Comparison of ENCODE assay signal across 23 cellular contexts in the genomic region with DNA sequence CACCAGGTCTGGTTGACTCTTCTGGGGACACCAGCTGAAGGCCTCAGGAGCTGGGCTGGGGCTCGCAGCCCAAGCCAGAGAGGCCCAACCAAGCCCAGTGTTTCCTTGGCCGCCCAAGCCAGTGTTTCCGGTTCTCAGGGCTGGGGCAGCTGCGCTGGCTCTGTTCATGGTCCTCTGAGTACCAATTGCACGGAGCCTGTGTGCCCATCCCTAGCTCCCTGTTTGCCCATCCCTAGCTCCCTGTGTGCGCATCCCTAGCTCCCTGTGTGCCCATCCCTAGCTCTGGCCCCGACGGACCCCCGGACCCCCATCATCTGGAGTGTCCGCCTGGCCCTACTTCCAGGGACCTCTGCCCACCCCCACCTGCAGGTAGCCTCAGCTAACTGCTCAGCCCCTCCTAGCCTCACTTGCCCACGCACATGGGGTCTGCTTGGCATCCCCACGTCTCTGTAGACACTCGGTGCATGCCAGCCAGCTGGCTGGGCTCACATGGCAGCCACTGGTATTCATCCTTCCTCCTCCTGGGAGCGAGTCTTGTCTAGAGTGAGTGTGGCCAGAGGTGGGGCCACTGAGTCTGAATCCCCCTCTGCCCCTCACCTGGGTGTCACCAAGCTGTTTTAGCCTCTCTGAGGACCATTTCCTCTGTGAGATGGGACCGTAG.
DNase-seq lines count a peak whose midpoint lies in the region; ATAC-seq and TF ChIP-seq lines count a peak whose summit lies in the region.
"Had no signal": no experiment of that assay in that cellular context is flagged by ENCODE, and none has a peak within 500 bp of the region (broad histone marks: within the 10 kb centered on the region; RNA-seq: fewer than 3 reads in every experiment).

No MANE protein-coding gene starts in this region.

- H3K27ac ChIP-seq in HEK293 (ENCODE audit: extremely low read depth, low read depth, low read length): no peak overlapping the region
- H3K27ac ChIP-seq in esophagus muscularis mucosa (replicated peaks in 1 of 4): no peak overlapping the region
- no peak overlapping the region for H3K27ac ChIP-seq in sigmoid colon
- H3K27ac ChIP-seq: C4-2B, gastrocnemius medialis, HL-60, SK-N-MC had no signal

- TF ChIP-seq EP300 in esophagus muscularis mucosa (IDR thresholded peaks at IDR 0.05): no peak
- TF ChIP-seq EP300 in sigmoid colon (IDR thresholded peaks at IDR 0.05): no peak

- no peaks in the 10 kb centered on the region for H3K9me3 Mint-ChIP-seq in activated T-cell treated with anti-CD3 and anti-CD28 coated beads, Interleukin-2, amount 50 U/mL, for 4 hours
- H3K9me3 Mint-ChIP-seq: IgD-negative memory B cell, mesothelial cell of epicardium, nephron had no signal

- H3K4me3 ChIP-seq in HEK293 (ENCODE audit: low read depth, low read length) (no peak overlapping the region), esophagus muscularis mucosa (no peak overlapping the region), sigmoid colon (no peak overlapping the region)
- H3K4me3 ChIP-seq: gastrocnemius medialis, SK-N-MC had no signal

- no peak for TF ChIP-seq CTCF in HEK293 (tag by site-specific recombination; IDR thresholded peaks at IDR 0.05)
- TF ChIP-seq CTCF in esophagus muscularis mucosa (IDR thresholded peaks at IDR 0.05): no peak
- no peak for TF ChIP-seq CTCF in sigmoid colon (IDR thresholded peaks at IDR 0.05)

- H3K27me3 ChIP-seq in esophagus muscularis mucosa (peaks cover 0 to 5% (median 0%) of the 10 kb centered on the region in 4 donors), sigmoid colon (no peaks in the 10 kb centered on the region)

- intact Hi-C loops in esophagus muscularis mucosa (cut with DNase I) (no loop called here), sigmoid colon (cut with DNase I) (loop anchor here (10.0 kb wide), 2 partner anchors 281 to 319 kb away; a partner anchor contains a TSS)

- CTCF ChIA-PET in HEK293 (lab: Yijun Ruan, JAX): no interaction called here

- H3K4me1 Mint-ChIP-seq in activated T-cell treated with anti-CD3 and anti-CD28 coated beads, Interleukin-2, amount 50 U/mL, for 4 hours (ENCODE audit: low read depth): peaks cover 23% of the 10 kb centered on the region

- POLR2A ChIA-PET in HEK293 (lab: Yijun Ruan, JAX): no interaction called here

- H3K36me3 ChIP-seq in HEK293 (ENCODE audit: control insufficient read depth in 2 of 2, insufficient read depth in 1 of 2, low read length in 2 of 2): no peaks in the 10 kb centered on the region
- no peaks in the 10 kb centered on the region for H3K36me3 ChIP-seq in esophagus muscularis mucosa
- no peaks in the 10 kb centered on the region for H3K36me3 ChIP-seq in sigmoid colon
- H3K36me3 ChIP-seq: gastrocnemius medialis had no signal

- no peak for TF ChIP-seq POLR2A in esophagus muscularis mucosa (IDR thresholded peaks at IDR 0.05; ENCODE audit: low read depth)
- no peak for TF ChIP-seq POLR2A in sigmoid colon (IDR thresholded peaks at IDR 0.05)

- peak; percentile 8 to 11 for DNase-seq in activated T-cell treated with anti-CD3 and anti-CD28 coated beads, Interleukin-2, amount 50 U/mL, for 48 hours
- DNase-seq in activated T-cell treated with anti-CD3 and anti-CD28 coated beads, Interleukin-2, amount 50 U/mL, for 4 hours: no peak
- DNase-seq in esophagus muscularis mucosa (ENCODE audit: extremely low spot score): peak; percentile 90
- peak; percentile 55 for DNase-seq in sigmoid colon
- DNase-seq in foreskin melanocyte: no peak
- DNase-seq: dermis blood vessel endothelial cell, DMS53, HCEC 1CT, left cardiac atrium, MM.1S, NCI-H146, NCI-H226, T1000 had no signal

- WGBS in esophagus muscularis mucosa: 93% methylated on average over 9 of the region's 15 CpGs
- 85 to 95% methylated on average over 15 of the region's 15 CpGs for WGBS in sigmoid colon, 2 donors

- H3K4me3 Mint-ChIP-seq in activated T-cell treated with anti-CD3 and anti-CD28 coated beads, Interleukin-2, amount 50 U/mL, for 4 hours: no peak overlapping the region
- H3K4me3 Mint-ChIP-seq: mesothelial cell of epicardium, nephron had no signal

- no peaks in the 10 kb centered on the region for H3K4me1 ChIP-seq in HEK293 (ENCODE audit: control insufficient read depth, insufficient read depth, low read length)
- peaks cover 24 to 37% (median 30%) of the 10 kb centered on the region in 4 donors for H3K4me1 ChIP-seq in esophagus muscularis mucosa
- H3K4me1 ChIP-seq in sigmoid colon: peaks cover 0 to 33% (median 22%) of the 10 kb centered on the region in 4 donors

- H3K27me3 Mint-ChIP-seq in activated T-cell treated with anti-CD3 and anti-CD28 coated beads, Interleukin-2, amount 50 U/mL, for 4 hours (ENCODE audit: low read depth): no peaks in the 10 kb centered on the region
- H3K27me3 Mint-ChIP-seq: IgD-negative memory B cell had no signal

- ATAC-seq in activated T-cell treated with anti-CD3 and anti-CD28 coated beads, Interleukin-2, amount 50 U/mL, for 4 hours: no peak
- ATAC-seq in HG03439 (IDR thresholded peaks at IDR 0.05; ENCODE audit: unreplicated experiment) (no peak), HG02852 (IDR thresholded peaks at IDR 0.05; ENCODE audit: unreplicated experiment) (no peak)
- ATAC-seq: gastrocnemius medialis, left cardiac atrium had no signal

- H3K36me3 Mint-ChIP-seq in activated T-cell treated with anti-CD3 and anti-CD28 coated beads, Interleukin-2, amount 50 U/mL, for 4 hours (ENCODE audit: insufficient read depth): no peaks in the 10 kb centered on the region
- H3K36me3 Mint-ChIP-seq: IgD-negative memory B cell, mesothelial cell of epicardium had no signal

- H3K9me3 ChIP-seq in HEK293 (ENCODE audit: control insufficient read depth, insufficient read depth, low read depth, low read length) (no peaks in the 10 kb centered on the region), esophagus muscularis mucosa (no peaks in the 10 kb centered on the region), sigmoid colon (no peaks in the 10 kb centered on the region)
- H3K9me3 ChIP-seq: gastrocnemius medialis had no signal

TF ChIP-seq in HEK293, 187 proteins besides CTCF, POLR2A, EP300 and RAD21:
- TF ChIP-seq ZBTB7A (tag by site-specific recombination; IDR thresholded peaks at IDR 0.05; ENCODE audit: low read depth) (0 out of 2 replicates have a peak, but pooled peaks have one; percentile 34), ZBTB20 (tag by site-specific recombination; IDR thresholded peaks at IDR 0.05) (no peak)

Comparison
In these comparisons a context has a peak if more than half of its experiments do, and no peak if none do; other contexts are left out.
1. DNase-seq: peak in activated T-cell treated with anti-CD3 and anti-CD28 coated beads, Interleukin-2, amount 50 U/mL, for 48 hours (2 of 2), esophagus muscularis mucosa (single experiment) and sigmoid colon (single experiment); none in activated T-cell treated with anti-CD3 and anti-CD28 coated beads, Interleukin-2, amount 50 U/mL, for 4 hours (single experiment) and foreskin melanocyte (single experiment).